In the genomic region with DNA sequence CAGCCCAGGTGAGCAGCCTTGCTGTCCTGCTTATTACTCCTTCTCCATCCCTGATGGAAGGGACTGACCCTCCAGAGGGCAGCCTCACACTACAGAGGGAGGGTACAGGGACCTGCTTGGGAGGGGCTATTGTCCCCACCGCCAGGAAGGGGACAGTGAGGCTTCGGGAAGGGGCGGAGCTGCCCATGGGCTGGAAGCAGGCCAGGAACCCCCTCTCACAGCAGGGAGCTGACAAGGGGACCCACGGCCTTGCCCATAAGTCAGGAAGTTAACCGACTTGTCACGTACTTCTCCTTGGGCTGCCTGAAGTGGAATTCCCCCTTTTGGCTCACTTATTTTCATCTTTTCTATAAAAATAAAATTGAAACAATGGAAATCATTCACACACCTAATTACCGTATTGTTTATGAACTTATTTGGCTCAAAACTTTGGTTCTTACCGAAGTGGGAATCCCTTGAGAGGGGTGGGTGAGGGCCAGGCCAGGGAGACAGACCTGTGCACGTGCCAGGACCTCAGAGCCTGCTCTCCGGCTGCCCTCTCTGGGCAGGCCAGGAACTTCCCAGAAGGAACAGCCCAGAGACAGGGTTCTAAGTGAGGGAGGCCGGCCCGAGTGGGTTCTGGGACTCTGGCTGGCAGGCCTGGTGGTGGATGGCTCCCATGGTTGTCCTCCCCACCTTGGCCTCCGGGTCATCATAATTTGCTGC, we compare ENCODE assay signal across 10 cellular contexts. TPM values are rescaled to one million over a fixed set of nuclear protein-coding genes. Genes with fewer than 3 reads are reported as not detected.
DNase-seq lines count a peak whose midpoint lies in the region; TF ChIP-seq lines count a peak whose summit lies in the region.
"Had no signal": no experiment of that assay in that cellular context is flagged by ENCODE, and none has a peak within 500 bp of the region (broad histone marks: within the 10 kb centered on the region; RNA-seq: fewer than 3 reads in every experiment).

No MANE protein-coding gene starts in this region.

- DNase-seq in fibroblast of pulmonary artery (ENCODE audit: low read depth) (no peak), neural crest cell (ENCODE audit: low read depth, low spot score) (no peak), GF-D8 (lab: John Stamatoyannopoulos, UW) (no peak), pons (ENCODE audit: low spot score) (no peak), NCI-H187 (lab: John Stamatoyannopoulos, UW) (no peak), putamen (ENCODE audit: low spot score) (no peak)
- DNase-seq: CD4-positive, alpha-beta memory T cell; foreskin melanocyte had no signal

- H3K36me3 Mint-ChIP-seq in neural crest cell (ENCODE audit: low read depth) = no peaks in the 10 kb centered on the region
- H3K36me3 Mint-ChIP-seq: CD4-positive, alpha-beta memory T cell had no signal

- H3K9me3 Mint-ChIP-seq in neural crest cell = no peaks in the 10 kb centered on the region

- H3K4me1 ChIP-seq in DOHH2 (ENCODE audit: control insufficient read depth, low read length) = peaks cover 92% of the 10 kb centered on the region
- peaks cover 92% of the 10 kb centered on the region for H3K4me1 ChIP-seq in OCI-LY3 (ENCODE audit: low read length)

- TF ChIP-seq CTCF in DOHH2 (IDR thresholded peaks at IDR 0.05; ENCODE audit: low read depth, low read length, poor library complexity, severe bottlenecking) (peak; percentile 24), OCI-LY3 (IDR thresholded peaks at IDR 0.05; ENCODE audit: low read depth, low read length) (peak; percentile 30; the same call in 1 of the 2 replicates), fibroblast of pulmonary artery (IDR thresholded peaks at IDR 0.05; ENCODE audit: low read length, missing control alignments) (peak; percentile 6), neural crest cell (conservative IDR thresholded peaks at IDR 0.05) (no peak)

- H3K9me2 ChIP-seq in DOHH2 (replicated peaks; ENCODE audit: control insufficient read depth, low read length) = no peaks in the 10 kb centered on the region

- H3K27me3 ChIP-seq in DOHH2 (ENCODE audit: control insufficient read depth, low read length) = no peaks in the 10 kb centered on the region
- no peaks in the 10 kb centered on the region for H3K27me3 ChIP-seq in OCI-LY3 (ENCODE audit: low read depth, low read length)

- H3K9me3 ChIP-seq in DOHH2 (ENCODE audit: control insufficient read depth, insufficient read depth, low read length) (no peaks in the 10 kb centered on the region), OCI-LY3 (ENCODE audit: insufficient read depth, low read length) (no peaks in the 10 kb centered on the region)

- peak overlapping the region; percentile 61 for H3K4me3 Mint-ChIP-seq in neural crest cell
- H3K4me3 Mint-ChIP-seq: CD4-positive, alpha-beta memory T cell had no signal

- H3K27ac ChIP-seq in DOHH2 (ENCODE audit: low read depth, low read length) (peak overlapping the region; percentile 97), OCI-LY3 (ENCODE audit: low read length) (peak overlapping the region; percentile 95)

- H4K20me1 ChIP-seq in DOHH2 (ENCODE audit: control insufficient read depth, insufficient read depth, low read depth, low read length) = no peaks in the 10 kb centered on the region
- H4K20me1 ChIP-seq in OCI-LY3 (ENCODE audit: insufficient read depth, low read length) = peaks cover 17% of the 10 kb centered on the region; the same call in 1 of the 2 replicates

- no peak overlapping the region for H3K27ac Mint-ChIP-seq in neural crest cell (ENCODE audit: unreplicated experiment)

- H3K4me2 ChIP-seq in DOHH2 (ENCODE audit: low read length) (peak overlapping the region; percentile 82), OCI-LY3 (ENCODE audit: low read length) (peak overlapping the region; percentile 75)

- H2AFZ ChIP-seq in OCI-LY3 (ENCODE audit: low read depth, low read length) = no peak overlapping the region

- H3K79me2 ChIP-seq in DOHH2 (ENCODE audit: control insufficient read depth, low read length) (peaks cover 84% of the 10 kb centered on the region), OCI-LY3 (ENCODE audit: low read length) (peaks cover 97% of the 10 kb centered on the region)

- H3F3A ChIP-seq in DOHH2 (ENCODE audit: control insufficient read depth, insufficient read depth) = peaks cover 41% of the 10 kb centered on the region

- peaks cover 22% of the 10 kb centered on the region for H3K4me1 Mint-ChIP-seq in neural crest cell

- H3K36me3 ChIP-seq in DOHH2 (ENCODE audit: control insufficient read depth, low read length) (peaks cover 40% of the 10 kb centered on the region), OCI-LY3 (replicated peaks; ENCODE audit: low read depth, low read length) (peaks cover 28% of the 10 kb centered on the region)

- H3K9ac ChIP-seq in OCI-LY3 (ENCODE audit: low read length) = peak overlapping the region; percentile 65

- H3K27me3 Mint-ChIP-seq in neural crest cell (ENCODE audit: low read depth) = no peaks in the 10 kb centered on the region

- peak overlapping the region; percentile 70 for H3K4me3 ChIP-seq in DOHH2 (ENCODE audit: low read length)
- peak overlapping the region; percentile 49 for H3K4me3 ChIP-seq in OCI-LY3 (ENCODE audit: low read length)
- H3K4me3 ChIP-seq in fibroblast of pulmonary artery (replicated peaks; ENCODE audit: low read depth, low read length) = no peak overlapping the region

RNA-seq across cellular contexts. Expression of a gene that starts 5.8 kb away (rescaled TPM):
- total RNA-seq in neural crest cell = 20.3 and 23.5 TPM in 2 replicates

RNA-seq across cellular contexts. Expression of a gene that starts 39.5 kb away (rescaled TPM):
- 43.3 and 45.0 TPM in 2 replicates for total RNA-seq in neural crest cell

RNA-seq across cellular contexts. Expression of a gene that starts 57.8 kb away (rescaled TPM):
- 363 and 364 TPM in 2 replicates for total RNA-seq in neural crest cell
